ENCODE assay signal across 8 cellular contexts in genomic region chr7:32299133-32299702, GRCh38.
DNase-seq lines count a peak whose midpoint lies in the region; ATAC-seq, FAIRE-seq and TF ChIP-seq lines count a peak whose summit lies in the region.

No MANE protein-coding gene starts in this region.

- H3K4me1 Mint-ChIP-seq in activated CD4-positive, alpha-beta memory T cell treated with anti-CD3 and anti-CD28 coated beads for 36 hours (ENCODE audit: low read depth): peaks cover 8% of the 10 kb centered on the region

- H3K27me3 Mint-ChIP-seq in activated CD4-positive, alpha-beta memory T cell treated with anti-CD3 and anti-CD28 coated beads for 36 hours: peaks cover 31% of the 10 kb centered on the region

- no peak for TF ChIP-seq CTCF in RWPE2 (IDR thresholded peaks at IDR 0.05; ENCODE audit: poor library complexity, severe bottlenecking)
- no peak for TF ChIP-seq CTCF in gastroesophageal sphincter (IDR thresholded peaks at IDR 0.05)
- no peak for TF ChIP-seq CTCF in osteoblast (IDR thresholded peaks at IDR 0.05; ENCODE audit: extremely low read depth, low read depth, low read length)

- H3K36me3 ChIP-seq in RWPE2 (ENCODE audit: low read depth) (no peaks in the 10 kb centered on the region), gastroesophageal sphincter (no peaks in the 10 kb centered on the region), osteoblast (ENCODE audit: insufficient read depth, low read length) (no peaks in the 10 kb centered on the region)

- H3K79me2 ChIP-seq in osteoblast (ENCODE audit: insufficient read depth, low read length): no peaks in the 10 kb centered on the region

- H3K36me3 Mint-ChIP-seq in activated CD4-positive, alpha-beta memory T cell treated with anti-CD3 and anti-CD28 coated beads for 36 hours: no peaks in the 10 kb centered on the region

- DNase-seq in DMS 273 (lab: John Stamatoyannopoulos, UW; ENCODE audit: unreplicated experiment) (peak; percentile 86), RWPE2 (ENCODE audit: low spot score) (no peak), osteoblast (ENCODE audit: insufficient read length, low spot score, missing footprints) (no peak), GM19239 (ENCODE audit: insufficient read length, low spot score) (no peak)
- no peak for DNase-seq in activated CD4-positive, alpha-beta memory T cell treated with anti-CD3 and anti-CD28 coated beads for 36 hours

- ATAC-seq in RWPE2 (ENCODE audit: low read depth): no peak; the same call in 2 of the 3 replicates
- no peak for ATAC-seq in gastroesophageal sphincter
- ATAC-seq in GM21515 (IDR thresholded peaks at IDR 0.05; ENCODE audit: unreplicated experiment): no peak
- no peak for ATAC-seq in GM19397 (IDR thresholded peaks at IDR 0.05; ENCODE audit: unreplicated experiment)

- H3K27ac ChIP-seq in RWPE2 (ENCODE audit: poor library complexity, severe bottlenecking): no peak overlapping the region
- H3K27ac ChIP-seq in gastroesophageal sphincter: peak overlapping the region in 2 of 4 donors; percentile 45 to 65
- H3K27ac ChIP-seq in osteoblast (ENCODE audit: low read depth, low read length): no peak overlapping the region

- H3K27me3 ChIP-seq in RWPE2 (ENCODE audit: insufficient read depth, poor library complexity, severe bottlenecking) (peaks cover 58% of the 10 kb centered on the region), gastroesophageal sphincter (peaks cover 61% of the 10 kb centered on the region), osteoblast (ENCODE audit: insufficient read depth, low read length) (peaks cover 37% of the 10 kb centered on the region)

- POLR2A ChIA-PET in activated CD4-positive, alpha-beta memory T cell treated with anti-CD3 and anti-CD28 coated beads for 36 hours (lab: Charles Lee): no interaction called here

- TF ChIP-seq EP300 in gastroesophageal sphincter (IDR thresholded peaks at IDR 0.05): no peak

- H3K4me2 ChIP-seq in osteoblast (ENCODE audit: insufficient read depth, low read length): peak overlapping the region; percentile 65

- CTCF ChIA-PET in activated CD4-positive, alpha-beta memory T cell treated with anti-CD3 and anti-CD28 coated beads for 36 hours (lab: Charles Lee): no interaction called here

- peak overlapping the region; percentile 41 for H2AFZ ChIP-seq in osteoblast (ENCODE audit: low read length)

- H3K9me3 Mint-ChIP-seq in activated CD4-positive, alpha-beta memory T cell treated with anti-CD3 and anti-CD28 coated beads for 36 hours: no peaks in the 10 kb centered on the region

- H3K4me1 ChIP-seq in RWPE2 (ENCODE audit: insufficient read depth, poor library complexity, severe bottlenecking): no peaks in the 10 kb centered on the region
- H3K4me1 ChIP-seq in gastroesophageal sphincter: peaks cover 0 to 15% (median 5%) of the 10 kb centered on the region in 3 donors
- H3K4me1 ChIP-seq in osteoblast (ENCODE audit: insufficient read depth, low read length): no peaks in the 10 kb centered on the region

- no peak for FAIRE-seq in GM19239 (lab: Jason Lieb, UNC)

- no peaks in the 10 kb centered on the region for H4K20me1 ChIP-seq in osteoblast (ENCODE audit: insufficient read depth, low read length)

- H3K27ac Mint-ChIP-seq in activated CD4-positive, alpha-beta memory T cell treated with anti-CD3 and anti-CD28 coated beads for 36 hours: no peak overlapping the region

- H3K4me3 Mint-ChIP-seq in activated CD4-positive, alpha-beta memory T cell treated with anti-CD3 and anti-CD28 coated beads for 36 hours: no peak overlapping the region

- H3K9me3 ChIP-seq in RWPE2 (ENCODE audit: severe bottlenecking): no peaks in the 10 kb centered on the region
- no peaks in the 10 kb centered on the region for H3K9me3 ChIP-seq in gastroesophageal sphincter
- no peaks in the 10 kb centered on the region for H3K9me3 ChIP-seq in osteoblast (ENCODE audit: low read depth, low read length)

- peak overlapping the region; percentile 13 for H3K4me3 ChIP-seq in RWPE2 (ENCODE audit: severe bottlenecking)
- H3K4me3 ChIP-seq in gastroesophageal sphincter: peak overlapping the region; percentile 2 to 53
- peak overlapping the region; percentile 40 for H3K4me3 ChIP-seq in osteoblast (ENCODE audit: insufficient read depth, low read length)

- WGBS in gastroesophageal sphincter (ENCODE audit: low coverage in 1 of 2), 2 donors: 45 to 85% methylated on average over 4 to 5 of the region's 17 CpGs

- TF ChIP-seq POLR2A in gastroesophageal sphincter (IDR thresholded peaks at IDR 0.05): no peak

- intact Hi-C loops in activated CD4-positive, alpha-beta memory T cell treated with anti-CD3 and anti-CD28 coated beads for 36 hours (cut with micrococcal nuclease): no loop called here
